In the genomic region with DNA sequence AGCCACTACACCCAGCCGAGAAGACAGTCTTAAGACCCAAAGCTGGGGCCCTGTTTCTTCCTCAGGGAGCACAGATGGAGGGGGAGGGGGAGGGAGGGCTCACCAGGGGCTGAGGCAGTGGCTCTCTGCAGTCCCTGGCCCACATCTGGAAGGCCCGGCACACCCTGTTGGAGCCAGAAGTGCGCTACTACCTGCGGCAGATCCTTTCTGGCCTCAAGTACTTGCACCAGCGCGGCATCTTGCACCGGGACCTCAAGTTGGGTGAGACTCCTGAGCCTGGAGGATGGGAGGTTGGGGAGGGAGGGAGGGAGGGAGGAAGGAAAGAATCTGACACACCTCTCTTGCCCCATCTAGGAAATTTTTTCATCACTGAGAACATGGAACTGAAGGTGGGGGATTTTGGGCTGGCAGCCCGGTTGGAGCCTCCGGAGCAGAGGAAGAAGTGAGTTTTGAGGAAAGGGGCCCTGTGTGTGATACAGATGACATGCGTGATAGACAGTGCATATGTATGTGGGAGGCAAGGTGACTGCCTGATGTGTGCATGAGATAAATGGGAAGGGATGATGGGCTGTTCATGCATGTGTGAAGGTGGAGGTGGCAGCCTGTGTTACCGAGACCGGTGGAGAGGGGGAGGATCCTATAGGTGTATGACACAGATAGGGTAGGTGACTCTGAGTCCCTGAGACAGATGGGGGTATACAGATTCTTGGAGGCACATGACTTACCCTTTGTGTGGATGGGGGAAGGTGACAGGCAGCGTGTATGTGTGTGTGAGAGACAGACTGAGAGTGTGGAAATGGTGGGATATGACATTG, we compare ENCODE assay signal across 7 cellular contexts.
DNase-seq lines count a peak whose midpoint lies in the region; ATAC-seq lines count a peak whose summit lies in the region.

No MANE protein-coding gene starts in this region.

- H3K36me3 ChIP-seq in adipocyte (ENCODE audit: control insufficient read depth, insufficient read depth, low read length, severe bottlenecking) = peaks cover 32% of the 10 kb centered on the region

- H3K27me3 Mint-ChIP-seq in stimulated activated naive CD8-positive, alpha-beta T cell treated with anti-CD3 and anti-CD28 coated beads, Interleukin-15, amount 100 ng/mL, for 72 hours = no peaks in the 10 kb centered on the region

- H3K9me3 ChIP-seq in adipocyte (ENCODE audit: control insufficient read depth, low read length) = no peaks in the 10 kb centered on the region

- H3K4me3 ChIP-seq in adipocyte (ENCODE audit: low read length) = peak overlapping the region; percentile 85

- H3K4me1 Mint-ChIP-seq in stimulated activated naive CD8-positive, alpha-beta T cell treated with anti-CD3 and anti-CD28 coated beads, Interleukin-15, amount 100 ng/mL, for 72 hours = peaks cover 64% of the 10 kb centered on the region

- peak overlapping the region; percentile 97 for H3K27ac Mint-ChIP-seq in stimulated activated naive CD8-positive, alpha-beta T cell treated with anti-CD3 and anti-CD28 coated beads, Interleukin-15, amount 100 ng/mL, for 72 hours

- peak; percentile 65 for DNase-seq in NCI-H1694 (lab: John Stamatoyannopoulos, UW)
- DNase-seq in adipocyte (ENCODE audit: low read depth) = peak; percentile 59
- DNase-seq in left kidney (ENCODE audit: low read depth, low spot score) = peak; percentile 73
- DNase-seq in stimulated activated naive CD8-positive, alpha-beta T cell treated with anti-CD3 and anti-CD28 coated beads, Interleukin-15, amount 100 ng/mL, for 72 hours = no peak
- no peak for DNase-seq in iPS-NIHi7 (ENCODE audit: extremely low spot score)
- no peak for DNase-seq in OCI-M2 (lab: John Stamatoyannopoulos, UW; ENCODE audit: unreplicated experiment)
- no peak for DNase-seq in GM19238 (ENCODE audit: insufficient read length, low spot score)

- ATAC-seq in stimulated activated naive CD8-positive, alpha-beta T cell treated with anti-CD3 and anti-CD28 coated beads, Interleukin-15, amount 100 ng/mL, for 72 hours = peak; percentile 10

- no peaks in the 10 kb centered on the region for H3K27me3 ChIP-seq in adipocyte (replicated peaks; ENCODE audit: control insufficient read depth, insufficient read depth, low read length)

- peak overlapping the region; percentile 81 to 86 for H3K4me3 Mint-ChIP-seq in stimulated activated naive CD8-positive, alpha-beta T cell treated with anti-CD3 and anti-CD28 coated beads, Interleukin-15, amount 100 ng/mL, for 72 hours

- H3K9ac ChIP-seq in adipocyte (ENCODE audit: low read length) = peak overlapping the region; percentile 90

- peaks cover 27% of the 10 kb centered on the region for H3K4me1 ChIP-seq in adipocyte (ENCODE audit: control insufficient read depth, insufficient read depth, low read length)

- no peaks in the 10 kb centered on the region for H3K9me3 Mint-ChIP-seq in stimulated activated naive CD8-positive, alpha-beta T cell treated with anti-CD3 and anti-CD28 coated beads, Interleukin-15, amount 100 ng/mL, for 72 hours

Comparison
In these comparisons a context has a peak if more than half of its experiments do, and no peak if none do; other contexts are left out.
1. DNase-seq: peak in NCI-H1694 (single experiment), adipocyte (single experiment) and left kidney (single experiment); none in stimulated activated naive CD8-positive, alpha-beta T cell treated with anti-CD3 and anti-CD28 coated beads, Interleukin-15, amount 100 ng/mL, for 72 hours (0 of 2), iPS-NIHi7 (single experiment), OCI-M2 (single experiment) and GM19238 (single experiment).